In the genomic region with DNA sequence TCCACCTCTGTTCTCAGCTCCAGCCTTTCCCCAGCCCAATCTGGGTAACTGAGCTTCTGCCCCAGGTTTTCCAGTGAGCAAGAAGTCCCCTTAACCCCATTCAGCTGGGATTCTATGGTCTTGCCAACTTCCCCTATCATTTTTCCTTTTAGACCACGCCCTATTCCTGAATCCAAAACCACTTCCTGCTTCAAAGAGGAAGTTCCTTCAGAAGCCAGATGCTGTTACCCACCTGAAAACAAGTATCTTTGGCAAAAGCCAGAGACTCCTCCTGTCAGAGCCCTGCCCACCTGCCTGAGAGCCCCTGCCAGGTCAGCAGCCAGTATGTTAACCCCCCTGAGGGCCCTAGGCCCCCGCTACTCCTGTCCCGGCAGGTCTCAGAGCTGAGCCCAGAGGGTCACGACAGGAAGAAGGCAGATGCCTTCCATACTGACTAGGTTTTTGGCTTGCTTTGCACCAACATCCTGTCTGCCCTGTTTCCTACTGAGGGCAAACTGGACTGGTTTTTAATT, we compare ENCODE assay signal across 8 cellular contexts. TPM values are rescaled to one million over a fixed set of nuclear protein-coding genes. Genes with fewer than 3 reads are reported as not detected.
DNase-seq lines count a peak whose midpoint lies in the region; ATAC-seq lines count a peak whose summit lies in the region.

No MANE protein-coding gene starts in this region.

- POLR2A ChIA-PET in CD4-positive, alpha-beta memory T cell (lab: Charles Lee; ENCODE audit: partially characterized antibody) = interaction anchor here (0.8 to 2.0 kb wide), 3 partner anchors 116 to 146 kb away, joined by 3 to 7 read pairs (median 4); no protein-coding TSS in a partner anchor

- ATAC-seq in GM18868 (IDR thresholded peaks at IDR 0.05; ENCODE audit: unreplicated experiment) = no peak

- WGBS in mesodermal cell (ENCODE audit: insufficient coverage in 2 of 2), 2 experiments = 96 to 97% methylated on average over 4 of the region's 4 CpGs

- peak in 1 of 5 donors; percentile 42 for DNase-seq in CD4-positive, alpha-beta memory T cell
- DNase-seq in central memory CD4-positive, alpha-beta T cell = no peak
- DNase-seq in effector CD8-positive, alpha-beta T cell (lab: John Stamatoyannopoulos, UW) = no peak
- no peak for DNase-seq in NCI-H2196 treated with DMSO at 0.1 percent for 48 hours (lab: John Stamatoyannopoulos, UW; ENCODE audit: unreplicated experiment)

- H3K27me3 Mint-ChIP-seq in CD4-positive, alpha-beta memory T cell = no peaks in the 10 kb centered on the region
- no peaks in the 10 kb centered on the region for H3K27me3 Mint-ChIP-seq in activated naive CD8-positive, alpha-beta T cell

- no peaks in the 10 kb centered on the region for H3K27me3 ChIP-seq in CD4-positive, alpha-beta memory T cell (ENCODE audit: insufficient read depth, low read length)

- no peaks in the 10 kb centered on the region for H3K36me3 Mint-ChIP-seq in CD4-positive, alpha-beta memory T cell
- no peaks in the 10 kb centered on the region for H3K36me3 Mint-ChIP-seq in activated naive CD8-positive, alpha-beta T cell

- peaks cover 0 to 1% (median 0%) of the 10 kb centered on the region in 8 donors for H3K9me3 Mint-ChIP-seq in CD4-positive, alpha-beta memory T cell
- H3K9me3 Mint-ChIP-seq in activated naive CD8-positive, alpha-beta T cell (ENCODE audit: low read depth) = no peaks in the 10 kb centered on the region

- peak overlapping the region in 6 of 8 donors; percentile 55 to 75 (median 61) for H3K4me3 Mint-ChIP-seq in CD4-positive, alpha-beta memory T cell
- H3K4me3 Mint-ChIP-seq in activated naive CD8-positive, alpha-beta T cell = no peak overlapping the region

- H3K9me3 ChIP-seq in CD4-positive, alpha-beta memory T cell (ENCODE audit: control insufficient read depth in 1 of 2, low read length in 2 of 2) = no peaks in the 10 kb centered on the region
- H3K9me3 ChIP-seq in KOPT-K1 (ENCODE audit: insufficient read depth, low read length, poor library complexity, severe bottlenecking) (no peaks in the 10 kb centered on the region), mesodermal cell (ENCODE audit: control insufficient read depth, low read length) (no peaks in the 10 kb centered on the region)

- CTCF ChIA-PET in CD4-positive, alpha-beta memory T cell (lab: Charles Lee; ENCODE audit: partially characterized antibody) = interaction anchor here (1.0 to 7.4 kb wide), 10 partner anchors 10 to 193 kb away, joined by 3 to 60 read pairs (median 4); no protein-coding TSS in a partner anchor

- H3K36me3 ChIP-seq in CD4-positive, alpha-beta memory T cell (ENCODE audit: insufficient read depth, low read length) = no peaks in the 10 kb centered on the region
- H3K36me3 ChIP-seq in KOPT-K1 (ENCODE audit: insufficient read depth, low read length) = no peaks in the 10 kb centered on the region
- H3K36me3 ChIP-seq in mesodermal cell (ENCODE audit: control insufficient read depth, insufficient read depth, low read length) = no peaks in the 10 kb centered on the region

- intact Hi-C loops in CD4-positive, alpha-beta memory T cell (cut with micrococcal nuclease) = no loop called here

- peaks cover 60% of the 10 kb centered on the region for H3K4me1 ChIP-seq in CD4-positive, alpha-beta memory T cell (ENCODE audit: insufficient read depth, low read length)
- peaks cover 61% of the 10 kb centered on the region for H3K4me1 ChIP-seq in mesodermal cell (ENCODE audit: control insufficient read depth, insufficient read depth, low read length, poor library complexity, severe bottlenecking)

- H3K4me3 ChIP-seq in CD4-positive, alpha-beta memory T cell (ENCODE audit: low read length in 2 of 2) = no peak overlapping the region
- no peak overlapping the region for H3K4me3 ChIP-seq in mesodermal cell (ENCODE audit: extremely low read depth, insufficient read depth, low read length, poor library complexity, severe bottlenecking)

- H3K27ac Mint-ChIP-seq in CD4-positive, alpha-beta memory T cell = peak overlapping the region; percentile 33 to 91 (median 76)
- peak overlapping the region; percentile 16 for H3K27ac Mint-ChIP-seq in activated naive CD8-positive, alpha-beta T cell

- H3K4me1 Mint-ChIP-seq in CD4-positive, alpha-beta memory T cell = peaks cover 56 to 71% (median 65%) of the 10 kb centered on the region in 4 donors
- H3K4me1 Mint-ChIP-seq in activated naive CD8-positive, alpha-beta T cell (ENCODE audit: low read depth) = peaks cover 47% of the 10 kb centered on the region

- H3K27ac ChIP-seq in CD4-positive, alpha-beta memory T cell (ENCODE audit: low read depth, low read length) = no peak overlapping the region
- H3K27ac ChIP-seq in KOPT-K1 (ENCODE audit: low read depth, low read length, poor library complexity, severe bottlenecking) (peak overlapping the region; percentile 54), mesodermal cell (ENCODE audit: low read depth, low read length, severe bottlenecking) (peak overlapping the region; percentile 51)

RNA-seq across cellular contexts. Expression of a gene that starts 20.3 kb away (rescaled TPM):
- total RNA-seq in CD4-positive, alpha-beta memory T cell = 10 to 100 TPM; 33.3 to 38.8 TPM
- 10 to 100 TPM; 10.9 to 23.1 TPM for polyA plus RNA-seq in CD4-positive, alpha-beta memory T cell
- 99.2 TPM for polyA plus RNA-seq in mesodermal cell (2013, experiment 1 of 2)
- 85.1 TPM for polyA plus RNA-seq in mesodermal cell (2013, experiment 2 of 2)
